In the genomic region with DNA sequence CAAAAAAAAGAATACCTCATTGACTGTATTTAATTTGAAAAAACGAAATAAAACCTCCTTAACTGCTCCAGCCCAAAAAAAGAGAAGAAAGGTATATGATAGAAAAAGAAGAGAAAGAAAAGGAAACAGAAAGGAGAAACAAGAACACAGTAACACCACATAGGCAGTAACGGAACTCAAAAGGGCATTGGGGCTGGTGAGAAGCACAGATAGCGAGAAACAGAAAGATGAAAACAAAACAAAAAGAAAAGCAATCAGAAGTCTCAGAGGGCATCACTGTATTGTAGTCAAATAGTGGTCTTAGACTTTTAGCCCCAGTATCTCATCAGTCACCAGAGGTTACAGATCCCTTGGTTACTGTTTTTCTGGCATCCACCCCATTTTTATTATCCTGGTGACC, we compare ENCODE assay signal across 21 cellular contexts.
DNase-seq lines count a peak whose midpoint lies in the region; ATAC-seq and TF ChIP-seq lines count a peak whose summit lies in the region.
"Had no signal": no experiment of that assay in that cellular context is flagged by ENCODE, and none has a peak within 500 bp of the region (broad histone marks: within the 10 kb centered on the region; RNA-seq: fewer than 3 reads in every experiment).

No MANE protein-coding gene starts in this region.

- H3K27ac Mint-ChIP-seq in activated T-cell treated with anti-CD3 and anti-CD28 coated beads, Interleukin-2, amount 50 U/mL, for 72 hours = peak overlapping the region; percentile 4
- peak overlapping the region; percentile 55 for H3K27ac Mint-ChIP-seq in activated naive CD8-positive, alpha-beta T cell
- peak overlapping the region; percentile 42 for H3K27ac Mint-ChIP-seq in stimulated activated memory B cell treated with anti-CD40 and anti-IgM and Interleukin-4, amounts not matched to agents 10 μg/mL and 1 μg/mL and 100 μg/mL, for 72 hours
- H3K27ac Mint-ChIP-seq in MCF 10A (ENCODE audit: low read depth, unreplicated experiment) = no peak overlapping the region

- CTCF ChIA-PET in MCF 10A (lab: Yijun Ruan, JAX) = interaction anchor here (0.7 kb wide), 1 partner anchor 194 kb away, joined by 5 read pairs; no protein-coding TSS in a partner anchor

- no peaks in the 10 kb centered on the region for H3K27me3 Mint-ChIP-seq in activated T-cell treated with anti-CD3 and anti-CD28 coated beads, Interleukin-2, amount 50 U/mL, for 72 hours (ENCODE audit: low read depth)
- H3K27me3 Mint-ChIP-seq in activated naive CD8-positive, alpha-beta T cell = no peaks in the 10 kb centered on the region
- no peaks in the 10 kb centered on the region for H3K27me3 Mint-ChIP-seq in stimulated activated memory B cell treated with anti-CD40 and anti-IgM and Interleukin-4, amounts not matched to agents 10 μg/mL and 1 μg/mL and 100 μg/mL, for 72 hours
- H3K27me3 Mint-ChIP-seq in MCF 10A (ENCODE audit: insufficient read depth, unreplicated experiment) = no peaks in the 10 kb centered on the region

- H3K4me1 Mint-ChIP-seq in activated T-cell treated with anti-CD3 and anti-CD28 coated beads, Interleukin-2, amount 50 U/mL, for 72 hours (ENCODE audit: low read depth) = peaks cover 97% of the 10 kb centered on the region
- peaks cover 97% of the 10 kb centered on the region for H3K4me1 Mint-ChIP-seq in activated naive CD8-positive, alpha-beta T cell (ENCODE audit: low read depth)
- peaks cover 63% of the 10 kb centered on the region for H3K4me1 Mint-ChIP-seq in stimulated activated memory B cell treated with anti-CD40 and anti-IgM and Interleukin-4, amounts not matched to agents 10 μg/mL and 1 μg/mL and 100 μg/mL, for 72 hours
- H3K4me1 Mint-ChIP-seq in MCF 10A (ENCODE audit: insufficient read depth, unreplicated experiment) = peaks cover 13% of the 10 kb centered on the region

- no peak for ATAC-seq in activated T-cell treated with anti-CD3 and anti-CD28 coated beads, Interleukin-2, amount 50 U/mL, for 72 hours (replicated peaks in 1 of 2)
- ATAC-seq in GM19035 (IDR thresholded peaks at IDR 0.05; ENCODE audit: unreplicated experiment) = peak; percentile 43
- no peak for ATAC-seq in stimulated activated memory B cell treated with anti-CD40 and anti-IgM and Interleukin-4, amounts not matched to agents 10 μg/mL and 1 μg/mL and 100 μg/mL, for 72 hours
- ATAC-seq: left colon, sciatic nerve had no signal

- peaks cover 27 to 61% of the 10 kb centered on the region in 2 donors for H3K36me3 Mint-ChIP-seq in activated T-cell treated with anti-CD3 and anti-CD28 coated beads, Interleukin-2, amount 50 U/mL, for 72 hours (ENCODE audit: insufficient read depth in 2 of 2)
- peaks cover 67% of the 10 kb centered on the region for H3K36me3 Mint-ChIP-seq in activated naive CD8-positive, alpha-beta T cell
- peaks cover 89% of the 10 kb centered on the region for H3K36me3 Mint-ChIP-seq in stimulated activated memory B cell treated with anti-CD40 and anti-IgM and Interleukin-4, amounts not matched to agents 10 μg/mL and 1 μg/mL and 100 μg/mL, for 72 hours
- peaks cover 85% of the 10 kb centered on the region for H3K36me3 Mint-ChIP-seq in MCF 10A (ENCODE audit: insufficient read depth, unreplicated experiment)

- POLR2A ChIA-PET in MCF 10A (lab: Yijun Ruan, JAX) = no interaction called here

- no TSS peak for BruUV-seq in MCF 10A (replicated peaks; lab: Mats Ljungman, UMichigan)

- DNase-seq in activated T-cell treated with anti-CD3 and anti-CD28 coated beads, Interleukin-2, amount 50 U/mL, for 72 hours = no peak
- no peak for DNase-seq in activated T-cell treated with anti-CD3 and anti-CD28 coated beads, Interleukin-2, amount 50 U/mL, for 1 hour
- DNase-seq in MCF 10A (ENCODE audit: unreplicated experiment) = no peak
- no peak for DNase-seq in medulla oblongata (ENCODE audit: extremely low spot score)
- no peak for DNase-seq in NCI-H345 treated with DMSO at 0.1 percent for 48 hours (lab: John Stamatoyannopoulos, UW; ENCODE audit: unreplicated experiment)
- DNase-seq: ACHN; activated CD8-positive, alpha-beta memory T cell treated with anti-CD3 and anti-CD28 coated beads, Interleukin-2, amount 50 U/mL, for 4 hours; adrenal gland; C1 segment of cervical spinal cord; colonic mucosa; DMS153; Karpas-422; left colon; NCI-H1092; NCI-H2081 treated with DMSO at 0.1 percent for 48 hours; NCI-H510A treated with DMSO at 0.1 percent for 48 hours; NK-92 treated with Interleukin-12 subunit alpha and Interleukin-12 subunit beta, amount 100 ng/mL, for 24 hours had no signal

- H3K9me3 Mint-ChIP-seq in activated T-cell treated with anti-CD3 and anti-CD28 coated beads, Interleukin-2, amount 50 U/mL, for 72 hours = peaks cover 0 to 1% of the 10 kb centered on the region in 2 donors
- H3K9me3 Mint-ChIP-seq in activated naive CD8-positive, alpha-beta T cell (ENCODE audit: low read depth) = peaks cover 3% of the 10 kb centered on the region
- H3K9me3 Mint-ChIP-seq in stimulated activated memory B cell treated with anti-CD40 and anti-IgM and Interleukin-4, amounts not matched to agents 10 μg/mL and 1 μg/mL and 100 μg/mL, for 72 hours = no peaks in the 10 kb centered on the region
- peaks cover 7% of the 10 kb centered on the region for H3K9me3 Mint-ChIP-seq in MCF 10A (ENCODE audit: unreplicated experiment)

- no peak for TF ChIP-seq CTCF in MCF 10A (IDR thresholded peaks at IDR 0.05; ENCODE audit: unreplicated experiment)

- H3K4me3 Mint-ChIP-seq in activated T-cell treated with anti-CD3 and anti-CD28 coated beads, Interleukin-2, amount 50 U/mL, for 72 hours = peak overlapping the region in 1 of 2 donors; percentile 69
- H3K4me3 Mint-ChIP-seq in activated naive CD8-positive, alpha-beta T cell = peak overlapping the region; percentile 66
- no peak overlapping the region for H3K4me3 Mint-ChIP-seq in stimulated activated memory B cell treated with anti-CD40 and anti-IgM and Interleukin-4, amounts not matched to agents 10 μg/mL and 1 μg/mL and 100 μg/mL, for 72 hours
- no peak overlapping the region for H3K4me3 Mint-ChIP-seq in MCF 10A (ENCODE audit: unreplicated experiment)

- intact Hi-C loops in MCF 10A (cut with micrococcal nuclease) = no loop called here
